In the genomic region with DNA sequence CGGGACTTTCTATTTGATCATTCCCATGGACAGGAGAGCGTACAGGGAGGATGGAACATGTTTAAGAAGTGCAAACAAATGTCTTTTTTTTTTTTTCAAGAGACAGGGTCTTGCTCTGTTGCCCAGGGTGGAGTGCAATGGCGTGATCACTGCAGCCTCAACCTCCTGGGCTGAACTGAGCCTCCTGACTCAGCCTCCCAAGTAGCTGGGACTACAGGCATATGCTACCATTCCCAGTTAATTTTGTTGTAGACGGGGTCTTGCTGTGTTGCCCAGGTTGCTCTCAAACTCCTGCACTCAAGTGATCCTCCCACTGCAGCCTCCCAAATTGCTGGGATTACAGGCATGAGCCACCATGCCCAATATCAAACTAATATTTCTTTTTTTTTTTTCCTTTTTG, we compare ENCODE assay signal across 18 cellular contexts. TPM values are rescaled to one million over a fixed set of nuclear protein-coding genes. Genes with fewer than 3 reads are reported as not detected.
DNase-seq lines count a peak whose midpoint lies in the region; ATAC-seq, FAIRE-seq and TF ChIP-seq lines count a peak whose summit lies in the region.
"Had no signal": no experiment of that assay in that cellular context is flagged by ENCODE, and none has a peak within 500 bp of the region (broad histone marks: within the 10 kb centered on the region; RNA-seq: fewer than 3 reads in every experiment).

No MANE protein-coding gene starts in this region.

- TF ChIP-seq EP300 in HepG2 (IDR thresholded peaks at IDR 0.05; ENCODE audit: low read depth in 2 of 2, low read length in 2 of 2) (no peak), HepG2 (CRISPR knock-in tag; IDR thresholded peaks at IDR 0.05; ENCODE audit: borderline replicate concordance) (no peak), K562 (IDR thresholded peaks at IDR 0.05; ENCODE audit: low read length) (no peak)

- no TSS peak for BruUV-seq in HepG2 (replicated peaks; lab: Mats Ljungman, UMichigan)
- BruUV-seq in K562 (replicated peaks; lab: Mats Ljungman, UMichigan): no TSS peak

- H3K27me3 ChIP-seq in HepG2 (ENCODE audit: control insufficient read depth in 1 of 2, insufficient read depth in 2 of 2, low read length in 2 of 2) (no peaks in the 10 kb centered on the region), right lobe of liver (no peaks in the 10 kb centered on the region), K562 (ENCODE audit: control insufficient read depth in 2 of 2, insufficient read depth in 2 of 2, low read length in 2 of 2) (no peaks in the 10 kb centered on the region), hepatocyte (no peaks in the 10 kb centered on the region)
- H3K27me3 ChIP-seq: BLaER1 had no signal

- no peak overlapping the region for H3K27ac ChIP-seq in HepG2 (ENCODE audit: extremely low read length, insufficient read depth, low read length)
- H3K27ac ChIP-seq in right lobe of liver: no peak overlapping the region
- no peak overlapping the region for H3K27ac ChIP-seq in K562 (ENCODE audit: extremely low read depth, low read depth, low read length)
- no peak overlapping the region for H3K27ac ChIP-seq in hepatocyte
- H3K27ac ChIP-seq: BLaER1 had no signal

- no peaks in the 10 kb centered on the region for H4K20me1 ChIP-seq in HepG2 (ENCODE audit: insufficient read depth, low read length)
- H4K20me1 ChIP-seq in K562 (replicated peaks; ENCODE audit: control insufficient read depth, insufficient read depth, low read length): no peaks in the 10 kb centered on the region
- H4K20me1 ChIP-seq in hepatocyte (ENCODE audit: insufficient read depth, poor library complexity, severe bottlenecking): no peaks in the 10 kb centered on the region

- H3K9me2 ChIP-seq in hepatocyte (replicated peaks; ENCODE audit: insufficient read depth): no peaks in the 10 kb centered on the region

- TF ChIP-seq CTCF in HepG2 (CRISPR knock-in tag; IDR thresholded peaks at IDR 0.05): no peak
- TF ChIP-seq CTCF in right lobe of liver (IDR thresholded peaks at IDR 0.05): no peak
- no peak for TF ChIP-seq CTCF in K562 (IDR thresholded peaks at IDR 0.05 in 2 of 3, conservative IDR thresholded peaks at IDR 0.05 in 1 of 3; ENCODE audit: insufficient read depth in 2 of 3, low read depth in 1 of 3, low read length in 3 of 3)
- TF ChIP-seq CTCF in hepatocyte (IDR thresholded peaks at IDR 0.05; ENCODE audit: poor library complexity): no peak

- no peaks in the 10 kb centered on the region for H3K79me2 ChIP-seq in HepG2 (ENCODE audit: insufficient read depth, low read length)
- peaks cover 4% of the 10 kb centered on the region for H3K79me2 ChIP-seq in K562 (ENCODE audit: control insufficient read depth, insufficient read depth, low read length)
- no peaks in the 10 kb centered on the region for H3K79me2 ChIP-seq in hepatocyte

- H3K4me3 ChIP-seq in HepG2 (replicated peaks in 1 of 3; ENCODE audit: insufficient read depth in 1 of 3, low read depth in 2 of 3, low read length in 3 of 3) (no peak overlapping the region), right lobe of liver (no peak overlapping the region), K562 (no peak overlapping the region), hepatocyte (no peak overlapping the region)
- H3K4me3 ChIP-seq: BLaER1 had no signal

- in situ Hi-C loops in HepG2 (cut with HindIII; ENCODE audit: extremely low pct_ligation_motif_present, low pct_unique_long_range_greater_than_20kb): no loop called here
- in situ Hi-C loops in K562 (cut with MboI): no loop called here

- H2AFZ ChIP-seq in HepG2 (ENCODE audit: low read length) (no peak overlapping the region), K562 (ENCODE audit: low read depth, low read length) (no peak overlapping the region), hepatocyte (no peak overlapping the region)

- no peak overlapping the region for H3K4me2 ChIP-seq in HepG2 (ENCODE audit: low read depth, low read length)
- H3K4me2 ChIP-seq in K562 (ENCODE audit: insufficient read depth, low read length): no peak overlapping the region
- no peak overlapping the region for H3K4me2 ChIP-seq in hepatocyte
- H3K4me2 ChIP-seq: BLaER1 had no signal

- H3K36me3 ChIP-seq in HepG2 (replicated peaks in 1 of 2; ENCODE audit: control insufficient read depth in 1 of 2, insufficient read depth in 2 of 2, low read length in 2 of 2) (no peaks in the 10 kb centered on the region; a peak in 2 of 5 replicates), right lobe of liver (peaks cover 0 to 13% (median 3%) of the 10 kb centered on the region in 4 donors), K562 (ENCODE audit: control insufficient read depth, insufficient read depth, low read length) (no peaks in the 10 kb centered on the region; the same call in 1 of the 3 replicates), hepatocyte (replicated peaks; ENCODE audit: insufficient read depth, low read depth) (no peaks in the 10 kb centered on the region)

- ATAC-seq in HepG2 (no peak), right lobe of liver (no peak), K562 (no peak)

- H3K9me1 ChIP-seq in K562 (ENCODE audit: control insufficient read depth, insufficient read depth, low read length): no peaks in the 10 kb centered on the region

- FAIRE-seq in HepG2 (lab: Jason Lieb, UNC) (no peak), K562 (lab: Jason Lieb, UNC) (no peak)
- FAIRE-seq: GM12892, GM19239 had no signal

- intact Hi-C loops in HepG2 (cut with micrococcal nuclease; ENCODE audit: unreplicated experiment) (no loop called here), right lobe of liver (cut with DNase I) (no loop called here), K562 (cut with micrococcal nuclease) (loop anchor here (5.0 kb wide), 1 partner anchor 110 kb away; no protein-coding TSS in a partner anchor), posterior vena cava (cut with DNase I) (no loop called here)

- CTCF ChIA-PET in HepG2 (lab: Yijun Ruan, JAX; ENCODE audit: low intra/inter-chr PET ratio, low total read pairs) (no interaction called here), K562 (lab: Yijun Ruan, JAX; ENCODE audit: low intra/inter-chr PET ratio) (no interaction called here)

- H3K4me1 ChIP-seq in HepG2 (ENCODE audit: insufficient read depth, low read length) (peaks cover 11% of the 10 kb centered on the region), right lobe of liver (no peaks in the 10 kb centered on the region), K562 (replicated peaks in 1 of 2; ENCODE audit: control insufficient read depth in 2 of 2, insufficient read depth in 2 of 2, low read length in 2 of 2) (peaks cover 8 to 20% of the 10 kb centered on the region in 2 experiments), hepatocyte (ENCODE audit: insufficient read depth) (peaks cover 4% of the 10 kb centered on the region)
- H3K4me1 ChIP-seq: Caco-2 had no signal

- no peak for DNase-seq in HepG2 (ENCODE audit: low spot score)
- no peak for DNase-seq in right lobe of liver
- DNase-seq in K562 (ENCODE audit: extremely low read depth in 1 of 4, low spot score in 3 of 4): no peak
- DNase-seq in posterior vena cava (ENCODE audit: low spot score): peak; percentile 24
- DNase-seq in hepatocyte (ENCODE audit: low spot score): no peak
- no peak for DNase-seq in ureter (ENCODE audit: low spot score)
- no peak for DNase-seq in NCI-H187 treated with DMSO at 0.1 percent for 48 hours (lab: John Stamatoyannopoulos, UW)
- DNase-seq: 8988T; AML-193; Caco-2; CD8-positive, alpha-beta memory T cell; DND-41; GDM1; H7 had no signal

- TF ChIP-seq RAD21 in HepG2 (CRISPR knock-in tag; IDR thresholded peaks at IDR 0.05) (no peak), K562 (CRISPR knock-in tag; conservative IDR thresholded peaks at IDR 0.05 in 1 of 2, IDR thresholded peaks at IDR 0.05 in 1 of 2) (no peak)

- H3K9me3 ChIP-seq in HepG2 (ENCODE audit: low read length): no peaks in the 10 kb centered on the region
- H3K9me3 ChIP-seq in right lobe of liver: no peaks in the 10 kb centered on the region
- H3K9me3 ChIP-seq in K562 (replicated peaks; ENCODE audit: control insufficient read depth, insufficient read depth, low read depth, low read length): no peaks in the 10 kb centered on the region
- no peaks in the 10 kb centered on the region for H3K9me3 ChIP-seq in hepatocyte (ENCODE audit: low read depth)
- H3K9me3 ChIP-seq: BLaER1, Caco-2 had no signal

- WGBS in HepG2 (ENCODE audit: low lambda C conversion rate): 77% methylated on average over 3 of the region's 4 CpGs
- 92% methylated on average over 3 of the region's 4 CpGs for WGBS in right lobe of liver (ENCODE audit: insufficient coverage, low coverage, low lambda C conversion rate, missing lambda C conversion rate)
- WGBS in K562 (ENCODE audit: insufficient coverage, low coverage, missing lambda C conversion rate): 94% methylated on average over 3 of the region's 4 CpGs
- WGBS in hepatocyte (ENCODE audit: low lambda C conversion rate, missing lambda C conversion rate): 95% methylated on average over 4 of the region's 4 CpGs

- POLR2A ChIA-PET in HepG2 (lab: Yijun Ruan, JAX): no interaction called here
- POLR2A ChIA-PET in K562 (lab: Yijun Ruan, JAX): interaction anchor here (0.7 kb wide), 1 partner anchor 259 kb away, joined by 3 read pairs; no protein-coding TSS in a partner anchor

- H3K9ac ChIP-seq in HepG2 (ENCODE audit: insufficient read depth, low read depth, low read length): no peak overlapping the region
- no peak overlapping the region for H3K9ac ChIP-seq in K562 (ENCODE audit: insufficient read depth in 1 of 2, low read depth in 2 of 2, low read length in 2 of 2)
- H3K9ac ChIP-seq: BLaER1 had no signal

- TF ChIP-seq POLR2A in HepG2 (IDR thresholded peaks at IDR 0.05; ENCODE audit: insufficient read depth in 1 of 2, low read depth in 2 of 2, low read length in 2 of 2) (no peak), right lobe of liver (IDR thresholded peaks at IDR 0.05) (no peak), K562 (conservative IDR thresholded peaks at IDR 0.05) (no peak)

RNA-seq across cellular contexts. Expression of a gene that starts 40.5 kb away (rescaled TPM):
- total RNA-seq in HepG2 (2016; rRNA removed; fragmentation: Illumina TruSeq; extraction: Trizol) (not detected in 2 replicates), right lobe of liver (not detected), K562 (2014; rRNA removed) (not detected in 2 replicates), K562 (2014; rRNA removed; fragmentation: Illumina TruSeq; extraction: Trizol) (0.07 TPM in 1 of 2 replicates, not detected in the other), K562 (2015; rRNA removed; fragmentation: Illumina TruSeq; extraction: Trizol) (not detected in 2 replicates), K562 (2021) (0.09 TPM in 1 of 2 replicates, not detected in the other), posterior vena cava (not detected), hepatocyte (not detected in 2 replicates), ureter (0.39 TPM)
- not detected in 2 replicates for total RNA-seq in HepG2 (2016; cell fraction: cytosol; rRNA removed; fragmentation: Illumina TruSeq; extraction: Trizol; ENCODE audit: low read depth)
- total RNA-seq in HepG2 (2016; cell fraction: insoluble cytoplasmic fraction; rRNA removed; fragmentation: Illumina TruSeq; extraction: Trizol): not detected in 2 replicates
- not detected in 2 replicates for total RNA-seq in HepG2 (2016; cell fraction: membrane; rRNA removed; fragmentation: Illumina TruSeq; extraction: Trizol)
- total RNA-seq in HepG2 (2016; cell fraction: nucleus; rRNA removed; fragmentation: Illumina TruSeq; extraction: Trizol): not detected in 2 replicates
- polyA plus RNA-seq in HepG2 (2011; rRNA removed) (not detected in 2 replicates), K562 (2011; rRNA removed) (not detected in 2 replicates), K562 (2014; fragmentation: Illumina TruSeq; extraction: Trizol) (not detected in 2 replicates), K562 (2014; fragmentation: Nextera tagmentation; extraction: Ambion mirVana) (under 1 TPM; 0.13 to 0.28 TPM), K562 (2014; rRNA removed) (not detected in 2 replicates), hepatocyte (1.4 and 1.5 TPM in 2 replicates)
- not detected in 2 replicates for polyA plus RNA-seq in HepG2 (2011; cell fraction: cytosol; rRNA removed)
- not detected in 2 replicates for polyA plus RNA-seq in HepG2 (2011; cell fraction: nucleus; rRNA removed)
- 0.25 and 0.32 TPM in 2 replicates for polyA plus RNA-seq in HepG2 (2012)
- polyA plus RNA-seq in HepG2 (2016; cell fraction: cytosol; fragmentation: Illumina TruSeq; extraction: Trizol; ENCODE audit: low read depth): not detected in 2 replicates
- not detected in 2 replicates for polyA plus RNA-seq in HepG2 (2016; cell fraction: insoluble cytoplasmic fraction; fragmentation: Illumina TruSeq; extraction: Trizol; ENCODE audit: low read depth)
- polyA plus RNA-seq in HepG2 (2016; cell fraction: membrane; fragmentation: Illumina TruSeq; extraction: Trizol; ENCODE audit: low read depth): not detected in 2 replicates
- polyA plus RNA-seq in HepG2 (2016; cell fraction: nucleus; fragmentation: Illumina TruSeq; extraction: Trizol; ENCODE audit: insufficient read depth, low read depth): not detected in 2 replicates
- polyA minus RNA-seq in HepG2 (2011; rRNA and poly(A)+ RNA removed; ENCODE audit: low replicate concordance): not detected in 2 replicates
- not detected in 2 replicates for polyA minus RNA-seq in HepG2 (2011; cell fraction: cytosol; rRNA and poly(A)+ RNA removed)
- polyA minus RNA-seq in HepG2 (2011; cell fraction: nucleus; rRNA and poly(A)+ RNA removed): not detected in 2 replicates
- 0.16 and 1.2 TPM in 2 replicates for total RNA-seq in K562 (2011; cell fraction: chromatin; rRNA removed; ENCODE audit: low replicate concordance)
- total RNA-seq in K562 (2011; cell fraction: nucleolus; rRNA removed): 0.17 TPM in 1 of 2 replicates, not detected in the other
- total RNA-seq in K562 (2011; cell fraction: nucleoplasm; rRNA removed): 0.23 TPM in 1 of 2 replicates, not detected in the other
- 0.03 TPM in 1 of 2 replicates, not detected in the other for polyA plus RNA-seq in K562 (2011; cell fraction: cytosol; rRNA removed)
- polyA plus RNA-seq in K562 (2011; cell fraction: nucleus; rRNA removed): 0.04 TPM in 1 of 2 replicates, not detected in the other
- polyA plus RNA-seq in K562 (2012): 0.55 and 0.72 TPM in 2 replicates
- not detected in 2 replicates for polyA minus RNA-seq in K562 (2011; rRNA and poly(A)+ RNA removed)
- polyA minus RNA-seq in K562 (2011; cell fraction: cytosol; rRNA and poly(A)+ RNA removed): not detected in 2 replicates
- polyA minus RNA-seq in K562 (2011; cell fraction: nucleus; rRNA and poly(A)+ RNA removed): not detected in 2 replicates
- total RNA-seq: Caco-2; CD8-positive, alpha-beta memory T cell; H7; HT-29 had no signal

RNA-seq across cellular contexts. Expression of a gene that starts 46.5 kb away (rescaled TPM):
- total RNA-seq in HepG2 (2016; rRNA removed; fragmentation: Illumina TruSeq; extraction: Trizol) (7.3 and 14.0 TPM in 2 replicates), right lobe of liver (10 to 100 TPM; 12.2 to 21.0 (median 17.0) TPM), K562 (2014; rRNA removed) (11.6 and 15.2 TPM in 2 replicates), K562 (2014; rRNA removed; fragmentation: Illumina TruSeq; extraction: Trizol) (21.4 and 24.2 TPM in 2 replicates), K562 (2015; rRNA removed; fragmentation: Illumina TruSeq; extraction: Trizol) (14.3 and 17.2 TPM in 2 replicates), K562 (2021) (88.2 and 93.4 TPM in 2 replicates), posterior vena cava (10 to 100 TPM; 28.8 to 31.4 TPM), hepatocyte (10.3 and 13.4 TPM in 2 replicates), ureter (69.6 TPM)
- total RNA-seq in HepG2 (2016; cell fraction: cytosol; rRNA removed; fragmentation: Illumina TruSeq; extraction: Trizol; ENCODE audit: low read depth): 14.2 and 15.1 TPM in 2 replicates
- total RNA-seq in HepG2 (2016; cell fraction: insoluble cytoplasmic fraction; rRNA removed; fragmentation: Illumina TruSeq; extraction: Trizol): 6.8 and 11.3 TPM in 2 replicates
- total RNA-seq in HepG2 (2016; cell fraction: membrane; rRNA removed; fragmentation: Illumina TruSeq; extraction: Trizol): 8.7 and 10.4 TPM in 2 replicates
- 16.1 and 21.5 TPM in 2 replicates for total RNA-seq in HepG2 (2016; cell fraction: nucleus; rRNA removed; fragmentation: Illumina TruSeq; extraction: Trizol)
- polyA plus RNA-seq in HepG2 (2011; rRNA removed) (15.2 and 20.2 TPM in 2 replicates), K562 (2011; rRNA removed) (25.1 and 25.6 TPM in 2 replicates), K562 (2014; fragmentation: Illumina TruSeq; extraction: Trizol) (77.4 and 119 TPM in 2 replicates), K562 (2014; fragmentation: Nextera tagmentation; extraction: Ambion mirVana) (1 to 10 TPM; 7.1 to 8.9 TPM), K562 (2014; rRNA removed) (31.2 and 33.2 TPM in 2 replicates), hepatocyte (19.9 and 22.7 TPM in 2 replicates)
- 7.7 and 9.1 TPM in 2 replicates for polyA plus RNA-seq in HepG2 (2011; cell fraction: cytosol; rRNA removed)
- 36.8 and 37.5 TPM in 2 replicates for polyA plus RNA-seq in HepG2 (2011; cell fraction: nucleus; rRNA removed)
- 28.4 and 50.6 TPM in 2 replicates for polyA plus RNA-seq in HepG2 (2012)
- polyA plus RNA-seq in HepG2 (2016; cell fraction: cytosol; fragmentation: Illumina TruSeq; extraction: Trizol; ENCODE audit: low read depth): 2.0 TPM in 2 replicates
- 16.9 and 20.8 TPM in 2 replicates for polyA plus RNA-seq in HepG2 (2016; cell fraction: insoluble cytoplasmic fraction; fragmentation: Illumina TruSeq; extraction: Trizol; ENCODE audit: low read depth)
- 6.3 and 6.6 TPM in 2 replicates for polyA plus RNA-seq in HepG2 (2016; cell fraction: membrane; fragmentation: Illumina TruSeq; extraction: Trizol; ENCODE audit: low read depth)
- 58.5 and 67.5 TPM in 2 replicates for polyA plus RNA-seq in HepG2 (2016; cell fraction: nucleus; fragmentation: Illumina TruSeq; extraction: Trizol; ENCODE audit: insufficient read depth, low read depth)
- polyA minus RNA-seq in HepG2 (2011; rRNA and poly(A)+ RNA removed; ENCODE audit: low replicate concordance): 18.5 and 37.4 TPM in 2 replicates
- polyA minus RNA-seq in HepG2 (2011; cell fraction: cytosol; rRNA and poly(A)+ RNA removed): 18.8 and 20.8 TPM in 2 replicates
- polyA minus RNA-seq in HepG2 (2011; cell fraction: nucleus; rRNA and poly(A)+ RNA removed): 29.4 and 32.4 TPM in 2 replicates
- 282 and 307 TPM in 2 replicates for total RNA-seq in K562 (2011; cell fraction: chromatin; rRNA removed; ENCODE audit: low replicate concordance)
- total RNA-seq in K562 (2011; cell fraction: nucleolus; rRNA removed): 108 and 118 TPM in 2 replicates
- total RNA-seq in K562 (2011; cell fraction: nucleoplasm; rRNA removed): 173 and 267 TPM in 2 replicates
- polyA plus RNA-seq in K562 (2011; cell fraction: cytosol; rRNA removed): 15.0 and 18.9 TPM in 2 replicates
- 64.5 and 64.7 TPM in 2 replicates for polyA plus RNA-seq in K562 (2011; cell fraction: nucleus; rRNA removed)
- 57.9 and 77.3 TPM in 2 replicates for polyA plus RNA-seq in K562 (2012)
- 48.3 and 63.1 TPM in 2 replicates for polyA minus RNA-seq in K562 (2011; rRNA and poly(A)+ RNA removed)
- polyA minus RNA-seq in K562 (2011; cell fraction: cytosol; rRNA and poly(A)+ RNA removed): 31.2 and 58.0 TPM in 2 replicates
- 23.4 and 43.8 TPM in 2 replicates for polyA minus RNA-seq in K562 (2011; cell fraction: nucleus; rRNA and poly(A)+ RNA removed)
